8 cellular contexts compared by ENCODE assay signal in genomic region chr1:44632511-44633072, GRCh38. TPM values are rescaled to one million over a fixed set of nuclear protein-coding genes. Genes with fewer than 3 reads are reported as not detected.
DNase-seq lines count a peak whose midpoint lies in the region; FAIRE-seq and TF ChIP-seq lines count a peak whose summit lies in the region.

No MANE protein-coding gene starts in this region.

- TF ChIP-seq EP300 in suprapubic skin (IDR thresholded peaks at IDR 0.05), result no peak

- H3K4me2 ChIP-seq in KMS-11, result peak overlapping the region; percentile 93

- TF ChIP-seq CTCF in Calu3 (IDR thresholded peaks at IDR 0.05; ENCODE audit: unreplicated experiment) (no peak), KMS-11 (conservative IDR thresholded peaks at IDR 0.05; ENCODE audit: low read depth, low read length) (no peak), suprapubic skin (IDR thresholded peaks at IDR 0.05) (no peak)

- FAIRE-seq in H54 (lab: Jason Lieb, UNC), result no peak

- H3K9me3 Mint-ChIP-seq in Calu3 (ENCODE audit: low read depth, unreplicated experiment), result no peaks in the 10 kb centered on the region

- peaks cover 10% of the 10 kb centered on the region for H3K4me1 ChIP-seq in KMS-11 (ENCODE audit: low read depth, poor library complexity, severe bottlenecking)
- H3K4me1 ChIP-seq in suprapubic skin, result peaks cover 27% of the 10 kb centered on the region

- WGBS in suprapubic skin, result 17% methylated on average over 3 of the region's 14 CpGs

- H3K79me2 ChIP-seq in KMS-11 (ENCODE audit: insufficient read depth, low read depth), result no peaks in the 10 kb centered on the region; the same call in 1 of the 2 replicates

- peaks cover 67% of the 10 kb centered on the region for H3K36me3 Mint-ChIP-seq in Calu3 (ENCODE audit: insufficient read depth, unreplicated experiment)

- no peaks in the 10 kb centered on the region for H4K20me1 ChIP-seq in KMS-11 (ENCODE audit: insufficient read depth)

- no peak for TF ChIP-seq POLR2A in suprapubic skin (IDR thresholded peaks at IDR 0.05)
- no peak for TF ChIP-seq POLR2A in H54 (IDR thresholded peaks at IDR 0.05; ENCODE audit: low read depth, low read length)

- intact Hi-C loops in Calu3 (cut with micrococcal nuclease; ENCODE audit: unreplicated experiment), result no loop called here

- peak overlapping the region; percentile 28 for H3K27ac Mint-ChIP-seq in Calu3 (ENCODE audit: unreplicated experiment)

- BruUV-seq in Calu3 (replicated peaks; lab: Mats Ljungman, UMichigan), result no TSS peak

- CTCF ChIA-PET in Calu3 (lab: Charles Lee), result interaction anchor here (0.6 to 0.9 kb wide), 3 partner anchors 41 to 256 kb away, joined by 3 to 5 read pairs (median 3); no protein-coding TSS in a partner anchor

- no peaks in the 10 kb centered on the region for H3K9me3 ChIP-seq in suprapubic skin

- H3K27me3 Mint-ChIP-seq in Calu3 (ENCODE audit: unreplicated experiment), result no peaks in the 10 kb centered on the region

- peak overlapping the region; percentile 98 for H3K9ac ChIP-seq in KMS-11

- H3K4me3 Mint-ChIP-seq in Calu3 (ENCODE audit: low read depth, unreplicated experiment), result peak overlapping the region; percentile 78

- H3K4me3 ChIP-seq in KMS-11 (IDR thresholded peaks at IDR 0.05; ENCODE audit: insufficient read depth, low read depth, low read length), result peak overlapping the region; percentile 86
- peak overlapping the region; percentile 88 for H3K4me3 ChIP-seq in suprapubic skin

- H3K4me1 Mint-ChIP-seq in Calu3 (ENCODE audit: low read depth, unreplicated experiment), result peaks cover 9% of the 10 kb centered on the region

- H3K36me3 ChIP-seq in KMS-11 (ENCODE audit: insufficient read depth), result no peaks in the 10 kb centered on the region
- H3K36me3 ChIP-seq in suprapubic skin, result peaks cover 34% of the 10 kb centered on the region

- DNase-seq in Calu3 (no peak), kidney glomerular epithelial cell (lab: John Stamatoyannopoulos, UW) (peak; percentile 38), suprapubic skin (ENCODE audit: low spot score in 2 of 2) (no peak), H54 (ENCODE audit: insufficient read length, low spot score) (no peak), SIG-M5 treated with dmso at 0.1 percent for 504 hours (lab: John Stamatoyannopoulos, UW; ENCODE audit: unreplicated experiment) (no peak), mesenteric fat pad (ENCODE audit: low spot score) (no peak)

- no peaks in the 10 kb centered on the region for H3K27me3 ChIP-seq in KMS-11 (ENCODE audit: insufficient read depth, low read depth)
- H3K27me3 ChIP-seq in suprapubic skin, result no peaks in the 10 kb centered on the region

- H2AFZ ChIP-seq in KMS-11 (ENCODE audit: low read depth), result peak overlapping the region; percentile 47; the same call in 1 of the 2 replicates

- H3K27ac ChIP-seq in KMS-11 (peak overlapping the region; percentile 99), angular gyrus (ENCODE audit: low read depth, low read length) (peak overlapping the region; percentile 42), suprapubic skin (peak overlapping the region; percentile 96)

RNA-seq across cellular contexts. Expression of gene TMEM53, which starts 41.7 kb away (rescaled TPM):
- 10.9 and 13.3 TPM in 2 replicates for total RNA-seq in Calu3 (2022)
- 1 to 10 TPM; 2.3 to 9.9 (median 4.3) TPM for total RNA-seq in suprapubic skin
- 16.8 TPM for total RNA-seq in mesenteric fat pad

RNA-seq across cellular contexts. Expression of gene ARMH1, which starts 41.9 kb away (rescaled TPM):
- total RNA-seq in Calu3 (2022), result 4.7 and 5.8 TPM in 2 replicates
- total RNA-seq in suprapubic skin, result 1 to 10 TPM in 3 of 4 donors, under 1 TPM in 1; 0.80 to 5.0 (median 1.4) TPM
- 1.9 TPM for total RNA-seq in mesenteric fat pad

Comparison
In these comparisons a context has a peak if more than half of its experiments do, and no peak if none do; other contexts are left out.
1. H3K27ac ChIP-seq: peak in every context shown above with its lines; median percentile 99 in KMS-11; 96 in suprapubic skin; 42 in angular gyrus.